Comparison of ENCODE assay signal across 16 cellular contexts in genomic region chr11:33457948-33458347, GRCh38.
DNase-seq lines count a peak whose midpoint lies in the region; ATAC-seq, FAIRE-seq and TF ChIP-seq lines count a peak whose summit lies in the region.
"Had no signal": no experiment of that assay in that cellular context is flagged by ENCODE, and none has a peak within 500 bp of the region (broad histone marks: within the 10 kb centered on the region; RNA-seq: fewer than 3 reads in every experiment).

No MANE protein-coding gene starts in this region.

- H3K4me2 ChIP-seq in GM23338 (no peak overlapping the region), Loucy (ENCODE audit: low read depth, low read length, poor library complexity, severe bottlenecking) (no peak overlapping the region)
- H3K4me2 ChIP-seq: BLaER1 treated with 17β-estradiol and CSF1 and Interleukin-3, amounts not matched to agents 10 nM and 100 nM had no signal

- DNase-seq in A673 (ENCODE audit: low spot score): no peak
- no peak for DNase-seq in GM23338 (ENCODE audit: low spot score)
- no peak for DNase-seq in endodermal cell
- no peak for DNase-seq in urothelium cell line (ENCODE audit: low spot score)
- no peak for DNase-seq in NCI-H1092 treated with DMSO at 0.1 percent for 48 hours (lab: John Stamatoyannopoulos, UW)
- DNase-seq in NCI-H187 (lab: John Stamatoyannopoulos, UW): no peak
- DNase-seq in inferior parietal cortex (ENCODE audit: extremely low spot score): no peak
- DNase-seq: 8988T; CD8-positive, alpha-beta T cell; DMS 273 treated with DMSO at 0.1 percent for 48 hours; GDM1; GM23248 had no signal

- H3K4me3 Mint-ChIP-seq in GM23338: no peak overlapping the region
- no peak overlapping the region for H3K4me3 Mint-ChIP-seq in endodermal cell
- H3K4me3 Mint-ChIP-seq: B cell; CD8-positive, alpha-beta T cell had no signal

- H3K4me3 ChIP-seq in A673 (ENCODE audit: low read depth, low read length, poor library complexity, severe bottlenecking): no peak overlapping the region
- no peak overlapping the region for H3K4me3 ChIP-seq in GM23338
- H3K4me3 ChIP-seq in Loucy (ENCODE audit: low read length, poor library complexity, severe bottlenecking): no peak overlapping the region
- no peak overlapping the region for H3K4me3 ChIP-seq in endodermal cell (ENCODE audit: low read length)
- H3K4me3 ChIP-seq: BLaER1 treated with 17β-estradiol and CSF1 and Interleukin-3, amounts not matched to agents 10 nM and 100 nM; GM23248 had no signal

- no peak for ATAC-seq in GM23338
- ATAC-seq: CD8-positive, alpha-beta T cell had no signal

- POLR2A ChIA-PET in A673 (lab: Charles Lee; ENCODE audit: low non-redundant PET): no interaction called here

- H3F3A ChIP-seq in GM23338 (replicated peaks; ENCODE audit: low read depth): no peaks in the 10 kb centered on the region
- H3F3A ChIP-seq in Loucy (ENCODE audit: low read depth): no peaks in the 10 kb centered on the region

- H3K9ac ChIP-seq in Loucy (ENCODE audit: low read depth, low read length, poor library complexity, severe bottlenecking) (no peak overlapping the region), endodermal cell (ENCODE audit: extremely low read depth, low read length, poor library complexity, severe bottlenecking) (no peak overlapping the region)
- H3K9ac ChIP-seq: BLaER1 treated with 17β-estradiol and CSF1 and Interleukin-3, amounts not matched to agents 10 nM and 100 nM; GM23248 had no signal

- H3K27ac Mint-ChIP-seq in GM23338 (no peak overlapping the region), endodermal cell (no peak overlapping the region)
- H3K27ac Mint-ChIP-seq: B cell; CD8-positive, alpha-beta T cell had no signal

- H3K27me3 Mint-ChIP-seq in GM23338 (ENCODE audit: insufficient read depth, low read depth, poor library complexity) (peaks cover 2% of the 10 kb centered on the region), endodermal cell (ENCODE audit: insufficient read depth) (no peaks in the 10 kb centered on the region)

- no peak overlapping the region for H2AFZ ChIP-seq in GM23338
- H2AFZ ChIP-seq in Loucy (ENCODE audit: low read length): no peak overlapping the region
- H2AFZ ChIP-seq: GM23248 had no signal

- no peaks in the 10 kb centered on the region for H3K4me1 Mint-ChIP-seq in GM23338
- no peaks in the 10 kb centered on the region for H3K4me1 Mint-ChIP-seq in endodermal cell
- H3K4me1 Mint-ChIP-seq: B cell had no signal

- no peak for FAIRE-seq in urothelium cell line (lab: Jason Lieb, UNC)
- FAIRE-seq: H54 had no signal

- H3K9me3 ChIP-seq in A673 (ENCODE audit: low read depth, low read length, poor library complexity, severe bottlenecking) (no peaks in the 10 kb centered on the region), Loucy (ENCODE audit: insufficient read depth, low read depth, low read length) (no peaks in the 10 kb centered on the region), endodermal cell (ENCODE audit: control insufficient read depth, low read length) (no peaks in the 10 kb centered on the region)
- H3K9me3 ChIP-seq: BLaER1 treated with 17β-estradiol and CSF1 and Interleukin-3, amounts not matched to agents 10 nM and 100 nM had no signal

- TF ChIP-seq CTCF in A673 (conservative IDR thresholded peaks at IDR 0.05; ENCODE audit: low read depth, low read length) (0 out of 2 replicates have a peak, but pooled peaks have one; percentile 16), GM23338 (conservative IDR thresholded peaks at IDR 0.05; ENCODE audit: low read depth in 2 of 2) (peak; percentile 8 to 38; a peak in 2 of 4 replicates), Loucy (conservative IDR thresholded peaks at IDR 0.05; ENCODE audit: low read length) (0 out of 2 replicates have a peak, but pooled peaks have one; percentile 22), endodermal cell (conservative IDR thresholded peaks at IDR 0.05) (peak; percentile 40)

- intact Hi-C loops in A673 (cut with micrococcal nuclease; ENCODE audit: unreplicated experiment): no loop called here

- H3K36me3 Mint-ChIP-seq in GM23338 (ENCODE audit: low read depth) (no peaks in the 10 kb centered on the region), endodermal cell (ENCODE audit: low read depth) (no peaks in the 10 kb centered on the region)
- H3K36me3 Mint-ChIP-seq: CD8-positive, alpha-beta T cell had no signal

- BruUV-seq in A673 (replicated peaks; lab: Mats Ljungman, UMichigan): no TSS peak

- no peaks in the 10 kb centered on the region for H3K9me2 ChIP-seq in GM23338 (ENCODE audit: insufficient read depth)
- no peaks in the 10 kb centered on the region for H3K9me2 ChIP-seq in Loucy (replicated peaks; ENCODE audit: low read depth, low read length)

- H3K27me3 ChIP-seq in A673 (replicated peaks; ENCODE audit: insufficient read depth, low read depth, low read length, poor library complexity) (peaks cover 16% of the 10 kb centered on the region), GM23338 (ENCODE audit: insufficient read depth) (no peaks in the 10 kb centered on the region), Loucy (ENCODE audit: insufficient read depth, low read length, poor library complexity, severe bottlenecking) (no peaks in the 10 kb centered on the region), endodermal cell (ENCODE audit: control insufficient read depth, insufficient read depth, low read length, poor library complexity, severe bottlenecking) (no peaks in the 10 kb centered on the region)
- H3K27me3 ChIP-seq: BLaER1 treated with 17β-estradiol and CSF1 and Interleukin-3, amounts not matched to agents 10 nM and 100 nM had no signal

- H3K4me1 ChIP-seq in A673 (ENCODE audit: insufficient read depth, low read length, poor library complexity, severe bottlenecking) (no peaks in the 10 kb centered on the region), GM23338 (ENCODE audit: insufficient read depth) (no peaks in the 10 kb centered on the region), Loucy (ENCODE audit: insufficient read depth, low read length, poor library complexity, severe bottlenecking) (no peaks in the 10 kb centered on the region), endodermal cell (ENCODE audit: control insufficient read depth, insufficient read depth, low read length) (no peaks in the 10 kb centered on the region)
- H3K4me1 ChIP-seq: BLaER1 treated with 17β-estradiol and CSF1 and Interleukin-3, amounts not matched to agents 10 nM and 100 nM had no signal

- no peaks in the 10 kb centered on the region for H3K9me3 Mint-ChIP-seq in GM23338
- H3K9me3 Mint-ChIP-seq in endodermal cell: no peaks in the 10 kb centered on the region
- H3K9me3 Mint-ChIP-seq: CD8-positive, alpha-beta T cell had no signal

- H3K36me3 ChIP-seq in A673 (ENCODE audit: insufficient read depth, low read length, poor library complexity, severe bottlenecking) (no peaks in the 10 kb centered on the region), GM23338 (ENCODE audit: insufficient read depth) (no peaks in the 10 kb centered on the region), Loucy (ENCODE audit: insufficient read depth, low read length) (no peaks in the 10 kb centered on the region), endodermal cell (ENCODE audit: control insufficient read depth, insufficient read depth, low read length) (no peaks in the 10 kb centered on the region)
- H3K36me3 ChIP-seq: BLaER1 treated with 17β-estradiol and CSF1 and Interleukin-3, amounts not matched to agents 10 nM and 100 nM had no signal

- H3K79me2 ChIP-seq in GM23338 (replicated peaks; ENCODE audit: insufficient read depth): no peaks in the 10 kb centered on the region
- H3K79me2 ChIP-seq in Loucy (ENCODE audit: insufficient read depth, low read length): no peaks in the 10 kb centered on the region

- CTCF ChIA-PET in A673 (lab: Charles Lee): no interaction called here

- H4K20me1 ChIP-seq in GM23338 (replicated peaks; ENCODE audit: insufficient read depth) (no peaks in the 10 kb centered on the region), Loucy (ENCODE audit: insufficient read depth, low read length, poor library complexity, severe bottlenecking) (no peaks in the 10 kb centered on the region)
- H4K20me1 ChIP-seq: BLaER1 treated with 17β-estradiol and CSF1 and Interleukin-3, amounts not matched to agents 10 nM and 100 nM had no signal

- H3K27ac ChIP-seq in A673 (ENCODE audit: low read depth, low read length, poor library complexity, severe bottlenecking) (no peak overlapping the region), GM23338 (ENCODE audit: low read depth) (no peak overlapping the region), endodermal cell (ENCODE audit: low read depth, low read length) (no peak overlapping the region)
- H3K27ac ChIP-seq: BLaER1 treated with 17β-estradiol and CSF1 and Interleukin-3, amounts not matched to agents 10 nM and 100 nM; GM23248 had no signal

- 90 to 96% methylated on average over 2 to 5 of the region's 5 CpGs for WGBS in endodermal cell (ENCODE audit: insufficient coverage in 1 of 2, insufficient read length in 1 of 2), 2 experiments

TF ChIP-seq in GM23338, 12 proteins besides CTCF, POLR2A, EP300 and RAD21 (continues in another document):
- TF ChIP-seq JUNB (IDR thresholded peaks at IDR 0.05; ENCODE audit: unreplicated experiment) (no peak), POLR2AphosphoS5 (IDR thresholded peaks at IDR 0.05; ENCODE audit: low read depth) (no peak)
- TF ChIP-seq, protein P1, sequence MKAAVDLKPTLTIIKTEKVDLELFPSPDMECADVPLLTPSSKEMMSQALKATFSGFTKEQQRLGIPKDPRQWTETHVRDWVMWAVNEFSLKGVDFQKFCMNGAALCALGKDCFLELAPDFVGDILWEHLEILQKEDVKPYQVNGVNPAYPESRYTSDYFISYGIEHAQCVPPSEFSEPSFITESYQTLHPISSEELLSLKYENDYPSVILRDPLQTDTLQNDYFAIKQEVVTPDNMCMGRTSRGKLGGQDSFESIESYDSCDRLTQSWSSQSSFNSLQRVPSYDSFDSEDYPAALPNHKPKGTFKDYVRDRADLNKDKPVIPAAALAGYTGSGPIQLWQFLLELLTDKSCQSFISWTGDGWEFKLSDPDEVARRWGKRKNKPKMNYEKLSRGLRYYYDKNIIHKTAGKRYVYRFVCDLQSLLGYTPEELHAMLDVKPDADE (IDR thresholded peaks at IDR 0.05): no peak
